ENCODE assay signal across 32 cellular contexts in the genomic region with DNA sequence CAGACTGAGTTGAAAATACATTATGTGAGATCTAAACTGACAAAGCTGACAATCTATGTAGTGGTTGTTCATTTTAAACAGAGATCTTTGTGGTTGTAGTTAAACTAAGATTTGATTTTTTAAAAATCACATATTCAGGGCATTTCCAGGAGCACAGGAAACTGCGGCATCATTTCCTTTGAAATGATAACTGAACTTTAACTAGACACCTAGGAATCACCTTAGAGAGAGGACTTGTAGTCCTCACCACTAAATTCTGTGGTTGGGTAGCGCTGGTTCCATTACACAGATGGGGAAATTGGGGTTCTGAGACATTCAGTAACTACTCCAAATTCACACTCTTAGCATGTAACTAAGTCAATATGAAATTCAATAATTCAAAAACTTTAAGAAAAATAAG.
"Had no signal": no experiment of that assay in that cellular context is flagged by ENCODE, and none has a peak within 500 bp of the region (broad histone marks: within the 10 kb centered on the region; RNA-seq: fewer than 3 reads in every experiment).

No MANE protein-coding gene starts in this region.

- H3K9me3 Mint-ChIP-seq: activated T-helper 1 cell treated with anti-CD3 and anti-CD28 coated beads, Interleukin-12 subunit alpha, Interleukin-12 subunit beta, Interleukin-2, Interleukin-4 antibody, amounts not matched to agents 30 ng/mL and 10 ng/mL and 1 ng/mL, durations not matched to agents 14 hours and 24 hours and 36 hours; dendritic cell treated with granulocyte-macrophage colony-stimulating factor and Interleukin-4, amounts not matched to agents 40 ng/mL and 50 ng/mL, for 4 days; endodermal cell; T-helper 2 cell treated with Interferon-gamma antibody and Interleukin-4, amounts not matched to agents 5 μg/mL and 100 μg/mL, for 36 hours had no signal

- H3K27ac ChIP-seq: adrenal gland, cardiac muscle cell, coronary artery, dorsolateral prefrontal cortex had no signal

- H3K36me3 Mint-ChIP-seq: activated CD8-positive, alpha-beta memory T cell treated with anti-CD3 and anti-CD28 coated beads, Interleukin-2, amount 10 ng/mL, durations not matched to agents 7 days and 5 days; activated naive CD4-positive, alpha-beta T cell treated with anti-CD3 and anti-CD28 coated beads, Interleukin-2, amount 10 ng/mL, durations not matched to agents 7 days and 5 days; brain had no signal

- H3K4me1 ChIP-seq: adrenal gland, breast epithelium had no signal

- H3K9me3 ChIP-seq: adrenal gland, breast epithelium had no signal

- H3K4me3 Mint-ChIP-seq: activated CD4-positive, alpha-beta memory T cell treated with anti-CD3 and anti-CD28 coated beads, Interleukin-2, amount 10 ng/mL, durations not matched to agents 7 days and 5 days; activated CD4-positive, alpha-beta T cell treated with anti-CD3 and anti-CD28 coated beads for 36 hours; activated CD4-positive, alpha-beta T cell treated with anti-CD3 and anti-CD28 coated beads, Interleukin-2, amount 10 ng/mL, durations not matched to agents 24 days and 14 days; activated CD8-positive, alpha-beta memory T cell treated with anti-CD3 and anti-CD28 coated beads, Interleukin-2, amount 10 ng/mL, durations not matched to agents 7 days and 5 days; activated naive CD4-positive, alpha-beta T cell treated with anti-CD3 and anti-CD28 coated beads, Interleukin-2, amount 10 ng/mL, durations not matched to agents 7 days and 5 days; activated T-helper 1 cell treated with anti-CD3 and anti-CD28 coated beads, Interleukin-12 subunit alpha, Interleukin-12 subunit beta, Interleukin-2, Interleukin-4 antibody, amounts not matched to agents 30 ng/mL and 10 ng/mL and 1 ng/mL, durations not matched to agents 14 hours and 24 hours and 36 hours; brain; dendritic cell treated with granulocyte-macrophage colony-stimulating factor and Interleukin-4, amounts not matched to agents 40 ng/mL and 50 ng/mL, for 4 days; endodermal cell; T-helper 17 cell; T-helper 2 cell treated with Interferon-gamma antibody and Interleukin-4, amounts not matched to agents 5 μg/mL and 100 μg/mL, for 36 hours had no signal

- H3K4me3 ChIP-seq: adrenal gland, breast epithelium, cardiac muscle cell, coronary artery, dorsolateral prefrontal cortex had no signal

- H3K27me3 ChIP-seq: adrenal gland, breast epithelium, cardiac muscle cell, dorsolateral prefrontal cortex had no signal

- DNase-seq: activated CD4-positive, alpha-beta memory T cell treated with anti-CD3 and anti-CD28 coated beads, Interleukin-2, amount 10 ng/mL, durations not matched to agents 7 days and 5 days; activated CD4-positive, alpha-beta T cell treated with anti-CD3 and anti-CD28 coated beads for 36 hours; activated CD4-positive, alpha-beta T cell treated with anti-CD3 and anti-CD28 coated beads, Interleukin-2, amount 10 ng/mL, durations not matched to agents 24 days and 14 days; activated CD4-positive, alpha-beta T cell treated with anti-CD3 and anti-CD28 coated beads, Interleukin-2, amount 50 U/mL, for 4 hours; activated CD4-positive, CD25-positive, alpha-beta regulatory T cell; activated CD4-positive, CD25-positive, alpha-beta regulatory T cell treated with anti-CD3 and anti-CD28 coated beads, Interleukin-2, amount 50 U/mL, for 72 hours; activated CD8-positive, alpha-beta memory T cell treated with anti-CD3 and anti-CD28 coated beads, Interleukin-2, amount 10 ng/mL, durations not matched to agents 7 days and 5 days; activated CD8-positive, alpha-beta memory T cell treated with anti-CD3 and anti-CD28 coated beads, Interleukin-2, amount 50 U/mL, for 4 hours; activated gamma-delta T cell; activated naive CD4-positive, alpha-beta T cell; activated naive CD4-positive, alpha-beta T cell treated with anti-CD3 and anti-CD28 coated beads, Interleukin-2, amount 10 ng/mL, durations not matched to agents 7 days and 5 days; activated T-cell treated with anti-CD3 and anti-CD28 coated beads, Interleukin-2, amount 50 U/mL, for 1 hour; activated T-cell treated with anti-CD3 and anti-CD28 coated beads, Interleukin-2, amount 50 U/mL, for 48 hours; adrenal gland; amygdala; aorta; central memory CD4-positive, alpha-beta T cell; cerebellar nuclear complex; dorsolateral prefrontal cortex; effector memory CD4-positive, alpha-beta T cell; endodermal cell; head of caudate nucleus; T-helper 1 cell; T-helper 17 cell had no signal

- H3K27me3 Mint-ChIP-seq: activated CD4-positive, alpha-beta T cell treated with anti-CD3 and anti-CD28 coated beads for 36 hours; activated CD8-positive, alpha-beta memory T cell treated with anti-CD3 and anti-CD28 coated beads, Interleukin-2, amount 10 ng/mL, durations not matched to agents 7 days and 5 days; T-helper 17 cell had no signal

- H3K27ac Mint-ChIP-seq: activated CD4-positive, alpha-beta memory T cell treated with anti-CD3 and anti-CD28 coated beads, Interleukin-2, amount 10 ng/mL, durations not matched to agents 7 days and 5 days; activated CD4-positive, alpha-beta T cell treated with anti-CD3 and anti-CD28 coated beads for 36 hours; activated CD4-positive, alpha-beta T cell treated with anti-CD3 and anti-CD28 coated beads, Interleukin-2, amount 10 ng/mL, durations not matched to agents 24 days and 14 days; activated CD8-positive, alpha-beta memory T cell treated with anti-CD3 and anti-CD28 coated beads, Interleukin-2, amount 10 ng/mL, durations not matched to agents 7 days and 5 days; activated naive CD4-positive, alpha-beta T cell treated with anti-CD3 and anti-CD28 coated beads, Interleukin-2, amount 10 ng/mL, durations not matched to agents 7 days and 5 days; activated naive CD4-positive, alpha-beta T cell treated with anti-CD3 and anti-CD28 coated beads, Interleukin-2, amount 50 U/mL, for 72 hours; activated T-helper 1 cell treated with anti-CD3 and anti-CD28 coated beads, Interleukin-12 subunit alpha, Interleukin-12 subunit beta, Interleukin-2, Interleukin-4 antibody, amounts not matched to agents 30 ng/mL and 10 ng/mL and 1 ng/mL, durations not matched to agents 14 hours and 24 hours and 36 hours; dendritic cell treated with granulocyte-macrophage colony-stimulating factor and Interleukin-4, amounts not matched to agents 40 ng/mL and 50 ng/mL, for 4 days; endodermal cell; T-helper 2 cell treated with Interferon-gamma antibody and Interleukin-4, amounts not matched to agents 5 μg/mL and 100 μg/mL, for 36 hours had no signal

- ATAC-seq: activated CD4-positive, alpha-beta T cell treated with anti-CD3 and anti-CD28 coated beads for 36 hours; activated CD8-positive, alpha-beta memory T cell treated with anti-CD3 and anti-CD28 coated beads, Interleukin-2, amount 10 ng/mL, durations not matched to agents 7 days and 5 days; T-helper 17 cell had no signal

- H3K36me3 ChIP-seq: adrenal gland, breast epithelium, cardiac muscle cell had no signal
